Comparison of ENCODE assay signal across 14 cellular contexts in genomic region chr14:66652736-66653135, GRCh38.
"Had no signal": no experiment of that assay in that cellular context is flagged by ENCODE, and none has a peak within 500 bp of the region (broad histone marks: within the 10 kb centered on the region; RNA-seq: fewer than 3 reads in every experiment).

No MANE protein-coding gene starts in this region.

- H3K27me3 Mint-ChIP-seq: stimulated activated memory B cell treated with anti-CD40 and anti-IgM and Interleukin-4, amounts not matched to agents 10 μg/mL and 1 μg/mL and 100 μg/mL, for 72 hours had no signal

- H3K4me3 Mint-ChIP-seq: mesothelial cell of epicardium; stimulated activated memory B cell treated with anti-CD40 and anti-IgM and Interleukin-4, amounts not matched to agents 10 μg/mL and 1 μg/mL and 100 μg/mL, for 72 hours had no signal

- H3K4me3 ChIP-seq: hepatocyte, ovary, uterus had no signal

- DNase-seq: activated CD4-positive, CD25-positive, alpha-beta regulatory T cell treated with anti-CD3 and anti-CD28 coated beads, Interleukin-2, amount 50 U/mL, for 72 hours; activated naive CD4-positive, alpha-beta T cell treated with Interleukin-2 at 50 U/mL for 16 hours; activated T-cell treated with anti-CD3 and anti-CD28 coated beads for 4 hours; kidney glomerular epithelial cell; ovary; stimulated activated CD4-positive, alpha-beta T cell treated with anti-CD3 and anti-CD28 coated beads, Interleukin-12 subunit alpha, Interleukin-12 subunit beta, amount 100 ng/mL, for 4 hours; T-helper 1 cell; T1000; uterus had no signal

- H3K27ac ChIP-seq: hepatocyte, ovary, uterus had no signal

- H3K36me3 ChIP-seq: ovary, uterus had no signal

- H3K9me3 ChIP-seq: ovary, uterus had no signal

- ATAC-seq: esophagus mucosa; stimulated activated memory B cell treated with anti-CD40 and anti-IgM and Interleukin-4, amounts not matched to agents 10 μg/mL and 1 μg/mL and 100 μg/mL, for 72 hours had no signal

- H3K27me3 ChIP-seq: hepatocyte, ovary, uterus had no signal

- H3K4me1 ChIP-seq: uterus had no signal

- H3K27ac Mint-ChIP-seq: mesothelial cell of epicardium; stimulated activated memory B cell treated with anti-CD40 and anti-IgM and Interleukin-4, amounts not matched to agents 10 μg/mL and 1 μg/mL and 100 μg/mL, for 72 hours had no signal

- FAIRE-seq: endometrium had no signal

- H3K4me1 Mint-ChIP-seq: mesothelial cell of epicardium had no signal
